ENCODE assay signal across 1 cellular context in genomic region chr19:1859319-1859718, GRCh38.
TF ChIP-seq lines count a peak whose summit lies in the region.

No MANE protein-coding gene starts in this region.

TF ChIP-seq in liver, 16 proteins besides CTCF, POLR2A, EP300 and RAD21 (continued from another document):
- no peak for TF ChIP-seq REST (IDR thresholded peaks at IDR 0.05)
TF ChIP-seq in liver: peak in this region for 0.
